Comparison of ENCODE assay signal across 8 cellular contexts in genomic region chr1:11907275-11908138, GRCh38. TPM values are rescaled to one million over a fixed set of nuclear protein-coding genes. Genes with fewer than 3 reads are reported as not detected.
A peak's percentile ranks its signal among the peaks of the same experiment; 100 is the strongest.
DNase-seq lines count a peak whose midpoint lies in the region; ATAC-seq and TF ChIP-seq lines count a peak whose summit lies in the region.

No MANE protein-coding gene starts in this region.

- peak overlapping the region; percentile 91 for H2BK120ac ChIP-seq in trophoblast cell (ENCODE audit: insufficient read depth, low read length, poor library complexity)

- H3K27me3 ChIP-seq in trophoblast cell (ENCODE audit: insufficient read depth, low read length): no peaks in the 10 kb centered on the region
- H3K27me3 ChIP-seq in tibial nerve: no peaks in the 10 kb centered on the region

- peak overlapping the region; percentile 43 for H3K4me2 ChIP-seq in trophoblast cell (ENCODE audit: low read length)

- H3K14ac ChIP-seq in trophoblast cell (ENCODE audit: low read length): no peak overlapping the region

- peak; percentile 49 for ATAC-seq in HG02840 (IDR thresholded peaks at IDR 0.05; ENCODE audit: low FRiP score, unreplicated experiment)

- H3K9ac ChIP-seq in trophoblast cell (ENCODE audit: low read length): peak overlapping the region; percentile 5

- no peak overlapping the region for H2BK12ac ChIP-seq in trophoblast cell (ENCODE audit: low read length)

- H2BK5ac ChIP-seq in trophoblast cell (ENCODE audit: low read depth, low read length, poor library complexity): peak overlapping the region; percentile 100

- peaks cover 5% of the 10 kb centered on the region for H3K79me2 ChIP-seq in trophoblast cell (ENCODE audit: control insufficient read depth, insufficient read depth, low read length, poor library complexity)

- H4K91ac ChIP-seq in trophoblast cell (ENCODE audit: low read depth, low read length): no peak overlapping the region

- H3K36me3 ChIP-seq in trophoblast cell (ENCODE audit: control insufficient read depth in 1 of 2, insufficient read depth in 2 of 2, low read length in 2 of 2) (no peaks in the 10 kb centered on the region), tibial nerve (no peaks in the 10 kb centered on the region)

- H2AK5ac ChIP-seq in trophoblast cell (ENCODE audit: low read length): no peak overlapping the region

- peak; percentile 78 for TF ChIP-seq CTCF in GM12865 (IDR thresholded peaks at IDR 0.05; ENCODE audit: insufficient read depth, low read depth, low read length, missing control alignments)
- TF ChIP-seq CTCF in tibial nerve (IDR thresholded peaks at IDR 0.05): peak; percentile 76 to 99 (median 89)

- DNase-seq in GM12865 (ENCODE audit: low read depth): peak; percentile 96
- peak; percentile 92 for DNase-seq in NCI-H1436 (lab: John Stamatoyannopoulos, UW)
- peak; percentile 87 for DNase-seq in T follicular helper cell (ENCODE audit: low read depth)
- peak; percentile 94 for DNase-seq in cardiac septum (ENCODE audit: low spot score)
- peak; percentile 97 to 99 for DNase-seq in trophoblast cell
- DNase-seq in tibial nerve (ENCODE audit: low spot score in 2 of 2): peak; percentile 85 to 95

- peak overlapping the region; percentile 30 for H4K8ac ChIP-seq in trophoblast cell (ENCODE audit: low read depth, low read length)

- WGBS in adipose tissue, 3 donors: 10 to 13% (median 11%) methylated on average over 21 of the region's 21 CpGs
- no CpG with 5 or more reads among the region's 21 CpGs for WGBS in trophoblast cell (ENCODE audit: extremely low coverage, insufficient coverage, insufficient read length)
- 9 to 12% methylated on average over 21 of the region's 21 CpGs for WGBS in tibial nerve, 2 donors

- H3K18ac ChIP-seq in trophoblast cell (ENCODE audit: low read length): no peak overlapping the region

- no peaks in the 10 kb centered on the region for H3K9me3 ChIP-seq in trophoblast cell (ENCODE audit: insufficient read depth, low read depth, low read length)
- H3K9me3 ChIP-seq in tibial nerve: no peaks in the 10 kb centered on the region

- H3K4me1 ChIP-seq in trophoblast cell (ENCODE audit: control insufficient read depth in 1 of 2, insufficient read depth in 2 of 2, low read length in 2 of 2) (no peaks in the 10 kb centered on the region), tibial nerve (peaks cover 0 to 10% (median 4%) of the 10 kb centered on the region in 4 donors)

- H3K4me3 ChIP-seq in GM12865 (ENCODE audit: low read depth, low read length): no peak overlapping the region
- H3K4me3 ChIP-seq in trophoblast cell (ENCODE audit: low read depth, low read length): no peak overlapping the region
- peak overlapping the region in 2 of 4 donors; percentile 68 to 74 for H3K4me3 ChIP-seq in tibial nerve

- H3K27ac ChIP-seq in adipose tissue (ENCODE audit: low read depth, low read length) (peak overlapping the region; percentile 93), trophoblast cell (ENCODE audit: low read depth, low read length) (peak overlapping the region; percentile 85), tibial nerve (peak overlapping the region; percentile 95 to 97 (median 95))

- TF ChIP-seq EP300 in tibial nerve (IDR thresholded peaks at IDR 0.05): peak in 1 of 2 donors; percentile 88

- no peak overlapping the region for H2AFZ ChIP-seq in trophoblast cell (ENCODE audit: insufficient read depth, low read length, poor library complexity)

- no peak overlapping the region for H3K23ac ChIP-seq in trophoblast cell (ENCODE audit: low read length)

- no peak overlapping the region for H4K12ac ChIP-seq in trophoblast cell (ENCODE audit: low read depth, low read length)

- intact Hi-C loops in cardiac septum (cut with DNase I): loop anchor here (2.0 to 5.0 kb wide), 2 partner anchors 19 to 75 kb away; partner anchors contain the start of genes KIAA2013 and MFN2

- H3K79me1 ChIP-seq in trophoblast cell (ENCODE audit: low read length): peaks cover 12% of the 10 kb centered on the region

- no peak for TF ChIP-seq POLR2A in tibial nerve (IDR thresholded peaks at IDR 0.05)

- H3K4ac ChIP-seq in trophoblast cell (ENCODE audit: low read depth, low read length): no peak overlapping the region

RNA-seq across cellular contexts. Expression of gene KIAA2013, which starts 18.7 kb away (rescaled TPM):
- polyA plus RNA-seq in adipose tissue: 10 to 100 TPM; 19.2 to 38.2 (median 35.7) TPM
- total RNA-seq in cardiac septum (42.6 TPM), tibial nerve (10 to 100 TPM; 50.0 to 73.7 (median 55.6) TPM)
- 29.2 and 29.9 TPM in 2 replicates for polyA plus RNA-seq in trophoblast cell (2013)

RNA-seq across cellular contexts. Expression of gene PLOD1, which starts 27.0 kb away (rescaled TPM):
- polyA plus RNA-seq in adipose tissue: 10 to 100 TPM; 46.7 to 71.4 (median 47.0) TPM
- total RNA-seq in cardiac septum: 52.6 TPM
- 109 and 118 TPM in 2 replicates for polyA plus RNA-seq in trophoblast cell (2013)
- total RNA-seq in tibial nerve: 10 to 100 TPM; 52.8 to 87.9 (median 64.0) TPM

RNA-seq across cellular contexts. Expression of gene NPPB, which starts 48.8 kb away (rescaled TPM):
- polyA plus RNA-seq in adipose tissue: under 1 TPM in 2 of 3 donors, not detected in 1; 0.58 to 0.62 TPM
- 7,162 TPM for total RNA-seq in cardiac septum
- 59.2 and 70.8 TPM in 2 replicates for polyA plus RNA-seq in trophoblast cell (2013)
- not detected for total RNA-seq in tibial nerve

RNA-seq across cellular contexts. Expression of gene NPPA, which starts 59.9 kb away (rescaled TPM):
- 10 to 100 TPM in 1 of 3 donors, under 1 TPM in 2; 0.42 to 40.6 (median 0.49) TPM for polyA plus RNA-seq in adipose tissue
- total RNA-seq in cardiac septum (21,376 TPM), tibial nerve (1 to 10 TPM in 1 of 4 donors, not detected in 3; 3.0 TPM)
- polyA plus RNA-seq in trophoblast cell (2013): not detected in 2 replicates

Comparison
In these comparisons a context has a peak if more than half of its experiments do, and no peak if none do; other contexts are left out.
1. RNA of gene NPPB, which starts 48.8 kb away (total RNA-seq): 7,162 TPM in cardiac septum (single experiment); not detected in tibial nerve; every median in the first group is over 1,000 times any median in the second.
2. Peak in every context shown above with its lines, with median percentiles within 50 percentile points of each other: DNase-seq and H3K27ac ChIP-seq.